Comparison of ENCODE assay signal across 8 cellular contexts in genomic region chr6:114342086-114342825, GRCh38.
DNase-seq lines count a peak whose midpoint lies in the region; ATAC-seq and TF ChIP-seq lines count a peak whose summit lies in the region.

No MANE protein-coding gene starts in this region.

- ATAC-seq in GM19463 (IDR thresholded peaks at IDR 0.05; ENCODE audit: unreplicated experiment) (no peak), GM19023 (IDR thresholded peaks at IDR 0.05; ENCODE audit: unreplicated experiment) (no peak)

- peak overlapping the region; percentile 89 for H3K4me3 Mint-ChIP-seq in nephron progenitor cell

- H3K4me3 ChIP-seq in GM12864 (ENCODE audit: low read depth, low read length) (peak overlapping the region; percentile 27), epithelial cell of esophagus (ENCODE audit: low read length) (peak overlapping the region; percentile 22)

- H3K36me3 Mint-ChIP-seq in nephron progenitor cell (ENCODE audit: low read depth), result no peaks in the 10 kb centered on the region

- H3K27ac Mint-ChIP-seq in nephron progenitor cell, result no peak overlapping the region

- H3K27me3 Mint-ChIP-seq in nephron progenitor cell (ENCODE audit: low read depth, poor library complexity), result peaks cover 60% of the 10 kb centered on the region

- no peaks in the 10 kb centered on the region for H3K9me3 Mint-ChIP-seq in nephron progenitor cell

- TF ChIP-seq CTCF in GM12864 (IDR thresholded peaks at IDR 0.05; ENCODE audit: low read depth, low read length, missing control alignments) (no peak), epithelial cell of esophagus (IDR thresholded peaks at IDR 0.05; ENCODE audit: insufficient read depth, low read depth, low read length, missing control alignments) (no peak), nephron progenitor cell (IDR thresholded peaks at IDR 0.05) (no peak)

- H3K4me1 Mint-ChIP-seq in nephron progenitor cell, result peaks cover 31% of the 10 kb centered on the region

- DNase-seq in GM12864 (ENCODE audit: low read depth) (no peak), NCI-H524 treated with DMSO at 0.1 percent for 48 hours (lab: John Stamatoyannopoulos, UW) (peak; percentile 29), epithelial cell of esophagus (ENCODE audit: low read depth) (peak; percentile 7), nephron progenitor cell (peak; percentile 64), NCI-H187 treated with DMSO at 0.1 percent for 48 hours (lab: John Stamatoyannopoulos, UW) (no peak)
- no peak for DNase-seq in stimulated activated CD4-positive, alpha-beta T cell treated with anti-CD3 and anti-CD28 coated beads, Interleukin-2, amount 100 ng/mL, for 48 hours

Comparison
In these comparisons a context has a peak if more than half of its experiments do, and no peak if none do; other contexts are left out.
1. DNase-seq: peak in NCI-H524 treated with DMSO at 0.1 percent for 48 hours (single experiment), epithelial cell of esophagus (single experiment) and nephron progenitor cell (single experiment); none in GM12864 (single experiment), NCI-H187 treated with DMSO at 0.1 percent for 48 hours (single experiment) and stimulated activated CD4-positive, alpha-beta T cell treated with anti-CD3 and anti-CD28 coated beads, Interleukin-2, amount 100 ng/mL, for 48 hours (0 of 2).